ENCODE assay signal across 26 cellular contexts in genomic region chr4:100149190-100149589, GRCh38.
"Had no signal": no experiment of that assay in that cellular context is flagged by ENCODE, and none has a peak within 500 bp of the region (broad histone marks: within the 10 kb centered on the region; RNA-seq: fewer than 3 reads in every experiment).

No MANE protein-coding gene starts in this region.

- H3K4me2 ChIP-seq: PC-9 had no signal

- H2AFZ ChIP-seq: PC-9 had no signal

- H3K4me1 ChIP-seq: colonic mucosa had no signal

- H3K36me3 ChIP-seq: brain microvascular endothelial cell, cardiac muscle cell, colonic mucosa had no signal

- H3K27ac ChIP-seq: brain microvascular endothelial cell, cardiac muscle cell, colonic mucosa, PC-9 had no signal

- H3K4me1 Mint-ChIP-seq: activated naive CD4-positive, alpha-beta T cell treated with anti-CD3 and anti-CD28 coated beads, Interleukin-2, amount 50 U/mL, for 24 hours had no signal

- H3K27me3 Mint-ChIP-seq: activated naive CD4-positive, alpha-beta T cell treated with anti-CD3 and anti-CD28 coated beads, Interleukin-2, amount 50 U/mL, for 24 hours; central memory CD8-positive, alpha-beta T cell had no signal

- H3K36me3 Mint-ChIP-seq: activated naive CD4-positive, alpha-beta T cell treated with anti-CD3 and anti-CD28 coated beads, Interleukin-2, amount 50 U/mL, for 24 hours had no signal

- H3K9me3 Mint-ChIP-seq: activated naive CD4-positive, alpha-beta T cell treated with anti-CD3 and anti-CD28 coated beads, Interleukin-2, amount 50 U/mL, for 24 hours; central memory CD8-positive, alpha-beta T cell had no signal

- H3K4me3 ChIP-seq: cardiac muscle cell, colonic mucosa, PC-9 had no signal

- H3K9me3 ChIP-seq: colonic mucosa had no signal

- H3K27me3 ChIP-seq: brain microvascular endothelial cell, cardiac muscle cell, colonic mucosa had no signal

- H3K27ac Mint-ChIP-seq: activated naive CD4-positive, alpha-beta T cell treated with anti-CD3 and anti-CD28 coated beads, Interleukin-2, amount 50 U/mL, for 24 hours had no signal

- DNase-seq: activated CD4-positive, alpha-beta T cell treated with anti-CD3 and anti-CD28 coated beads, Interleukin-2, amount 50 U/mL, for 4 hours; activated CD8-positive, alpha-beta memory T cell treated with anti-CD3 and anti-CD28 coated beads, Interleukin-2, amount 50 U/mL, for 48 hours; activated effector memory CD4-positive, alpha-beta T cell treated with anti-CD3 and anti-CD28 coated beads, Interleukin-2, amount 50 U/mL, for 16 hours; activated naive CD4-positive, alpha-beta T cell treated with Interleukin-2 at 50 U/mL for 16 hours; activated T-cell treated with anti-CD3 and anti-CD28 coated beads, Interleukin-2, amount 50 U/mL, for 48 hours; aorta; brain microvascular endothelial cell; colonic mucosa; Kasumi-1; KBM-7; MM.1S; MV-4-11; NCI-H1092; NCI-H1436 treated with DMSO at 0.1 percent for 48 hours; NCI-H1694 treated with DMSO at 0.1 percent for 48 hours; NCI-H2029; NCI-H345; NCI-H524 treated with DMSO at 0.1 percent for 48 hours; PC-9; Right ventricle myocardium superior; SW 1271; T-helper 1 cell; T-helper 9 cell had no signal

- H3K4me3 Mint-ChIP-seq: activated naive CD4-positive, alpha-beta T cell treated with anti-CD3 and anti-CD28 coated beads, Interleukin-2, amount 50 U/mL, for 24 hours; central memory CD8-positive, alpha-beta T cell had no signal
